ENCODE assay signal across 21 cellular contexts in genomic region chr4:1770791-1771231, GRCh38. TPM values are rescaled to one million over a fixed set of nuclear protein-coding genes. Genes with fewer than 3 reads are reported as not detected.
"Had no signal": no experiment of that assay in that cellular context is flagged by ENCODE, and none has a peak within 500 bp of the region (broad histone marks: within the 10 kb centered on the region; RNA-seq: fewer than 3 reads in every experiment).

No MANE protein-coding gene starts in this region.

- FAIRE-seq: endometrium, pancreas had no signal

- H3K36me3 Mint-ChIP-seq: activated CD8-positive, alpha-beta memory T cell treated with anti-CD3 and anti-CD28 coated beads, Interleukin-2, amount 10 ng/mL, durations not matched to agents 7 days and 5 days; activated naive CD4-positive, alpha-beta T cell treated with anti-CD3 and anti-CD28 coated beads, Interleukin-2, amount 50 U/mL, for 24 hours; brain; immature natural killer cell; natural killer cell had no signal

- H3K4me3 Mint-ChIP-seq: activated CD8-positive, alpha-beta memory T cell treated with anti-CD3 and anti-CD28 coated beads, Interleukin-2, amount 10 ng/mL, durations not matched to agents 7 days and 5 days; activated CD8-positive, alpha-beta T cell treated with anti-CD3 and anti-CD28 coated beads for 36 hours; activated naive CD4-positive, alpha-beta T cell treated with anti-CD3 and anti-CD28 coated beads, Interleukin-2, amount 50 U/mL, for 24 hours; brain; immature natural killer cell; natural killer cell had no signal

- H3K27me3 Mint-ChIP-seq: brain had no signal

- H3K4me3 ChIP-seq: left ventricle myocardium inferior, pancreas, psoas muscle, right atrium auricular region, tibial artery had no signal

- H3K9me3 Mint-ChIP-seq: activated CD8-positive, alpha-beta T cell treated with anti-CD3 and anti-CD28 coated beads for 36 hours; activated naive CD4-positive, alpha-beta T cell treated with anti-CD3 and anti-CD28 coated beads, Interleukin-2, amount 50 U/mL, for 24 hours; immature natural killer cell; natural killer cell had no signal

- H3K27me3 ChIP-seq: pancreas, right atrium auricular region had no signal

- H3K4me1 ChIP-seq: psoas muscle had no signal

- H3K27ac ChIP-seq: foreskin keratinocyte, left ventricle myocardium inferior, neutrophil, psoas muscle, right atrium auricular region, tibial artery had no signal

- H3K9me3 ChIP-seq: left ventricle myocardium inferior, neutrophil, pancreas, psoas muscle, right atrium auricular region, tibial artery had no signal

- H3K36me3 ChIP-seq: left ventricle myocardium inferior, neutrophil, pancreas, right atrium auricular region, tibial artery had no signal

- ATAC-seq: activated CD8-positive, alpha-beta memory T cell treated with anti-CD3 and anti-CD28 coated beads, Interleukin-2, amount 10 ng/mL, durations not matched to agents 7 days and 5 days; foreskin keratinocyte; natural killer cell; pancreas; psoas muscle had no signal

- H3K27ac Mint-ChIP-seq: activated CD8-positive, alpha-beta memory T cell treated with anti-CD3 and anti-CD28 coated beads, Interleukin-2, amount 10 ng/mL, durations not matched to agents 7 days and 5 days; activated CD8-positive, alpha-beta T cell treated with anti-CD3 and anti-CD28 coated beads for 36 hours; activated naive CD4-positive, alpha-beta T cell treated with anti-CD3 and anti-CD28 coated beads, Interleukin-2, amount 50 U/mL, for 24 hours; immature natural killer cell; natural killer cell had no signal

- DNase-seq: activated CD4-positive, alpha-beta T cell treated with anti-CD3 and anti-CD28 coated beads for 48 hours; activated CD4-positive, CD25-positive, alpha-beta regulatory T cell; activated CD8-positive, alpha-beta memory T cell treated with anti-CD3 and anti-CD28 coated beads, Interleukin-2, amount 10 ng/mL, durations not matched to agents 7 days and 5 days; activated effector memory CD4-positive, alpha-beta T cell treated with anti-CD3 and anti-CD28 coated beads, Interleukin-2, amount 50 U/mL, for 16 hours; activated T-cell treated with anti-CD3 and anti-CD28 coated beads for 4 hours; effector CD4-positive, alpha-beta T cell; foreskin keratinocyte; immature natural killer cell; left ventricle myocardium inferior; natural killer cell; pancreas; psoas muscle; stimulated activated CD4-positive, alpha-beta T cell treated with anti-CD3 and anti-CD28 coated beads, Interleukin-4, amount 100 ng/mL, for 24 hours; T-helper 9 cell; tibial artery had no signal

RNA-seq across cellular contexts. Expression of gene FGFR3, which starts 22.3 kb away (rescaled TPM):
- total RNA-seq: natural killer cell had no signal
- polyA plus RNA-seq: immature natural killer cell had no signal
